ENCODE assay signal across 9 cellular contexts in the genomic region with DNA sequence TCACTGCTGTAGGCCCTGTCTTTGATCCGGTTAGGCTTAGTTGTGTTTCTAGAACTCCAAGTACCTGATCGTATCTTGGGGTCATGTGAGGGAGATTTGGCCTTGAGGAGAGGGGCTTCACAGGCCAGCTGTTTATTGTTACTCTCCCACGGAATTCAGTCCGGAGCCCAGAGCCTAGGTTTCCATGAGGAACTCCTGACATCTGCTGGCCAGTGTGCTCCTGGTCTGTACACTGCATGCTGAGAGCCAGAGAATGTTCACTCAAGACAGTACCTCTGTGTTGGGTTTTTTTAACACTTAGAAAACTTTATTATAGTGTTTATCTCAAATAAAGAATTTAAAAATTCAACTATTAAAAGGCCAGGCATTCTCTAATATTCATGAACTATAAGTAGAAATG.
DNase-seq lines count a peak whose midpoint lies in the region; ATAC-seq and TF ChIP-seq lines count a peak whose summit lies in the region.
"Had no signal": no experiment of that assay in that cellular context is flagged by ENCODE, and none has a peak within 500 bp of the region (broad histone marks: within the 10 kb centered on the region; RNA-seq: fewer than 3 reads in every experiment).

No MANE protein-coding gene starts in this region.

- intact Hi-C loops in A673 (cut with micrococcal nuclease; ENCODE audit: unreplicated experiment) = no loop called here
- intact Hi-C loops in left lung (cut with DNase I) = no loop called here

- BruUV-seq in A673 (replicated peaks; lab: Mats Ljungman, UMichigan) = no TSS peak

- H3K36me3 Mint-ChIP-seq in T-cell = no peaks in the 10 kb centered on the region
- H3K36me3 Mint-ChIP-seq in activated CD4-positive, alpha-beta memory T cell treated with anti-CD3 and anti-CD28 coated beads, Interleukin-2, amount 10 ng/mL, durations not matched to agents 7 days and 5 days (ENCODE audit: low read depth) = no peaks in the 10 kb centered on the region

- peak; percentile 18 for DNase-seq in A673 (ENCODE audit: low spot score)
- peak; percentile 56 for DNase-seq in LHCN-M2 (ENCODE audit: low read depth)
- DNase-seq in astrocyte of the spinal cord (ENCODE audit: low read depth, low spot score) = peak; percentile 60
- no peak for DNase-seq in left lung
- DNase-seq in T-cell = no peak
- no peak for DNase-seq in stimulated activated naive CD8-positive, alpha-beta T cell treated with anti-CD3 and anti-CD28 coated beads, Interleukin-15, amount 100 ng/mL, for 72 hours
- DNase-seq in activated CD4-positive, alpha-beta memory T cell treated with anti-CD3 and anti-CD28 coated beads, Interleukin-2, amount 10 ng/mL, durations not matched to agents 7 days and 5 days = no peak
- no peak for DNase-seq in NCI-H1694 treated with DMSO at 0.1 percent for 48 hours (lab: John Stamatoyannopoulos, UW)
- DNase-seq: activated T-cell treated with anti-CD3 and anti-CD28 coated beads, Interleukin-2, amount 50 U/mL, for 1 hour had no signal

- no peak overlapping the region for H3K4me3 Mint-ChIP-seq in T-cell
- no peak overlapping the region for H3K4me3 Mint-ChIP-seq in stimulated activated naive CD8-positive, alpha-beta T cell treated with anti-CD3 and anti-CD28 coated beads, Interleukin-15, amount 100 ng/mL, for 72 hours
- no peak overlapping the region for H3K4me3 Mint-ChIP-seq in activated CD4-positive, alpha-beta memory T cell treated with anti-CD3 and anti-CD28 coated beads, Interleukin-2, amount 10 ng/mL, durations not matched to agents 7 days and 5 days

- no peaks in the 10 kb centered on the region for H3K4me1 Mint-ChIP-seq in T-cell
- H3K4me1 Mint-ChIP-seq in stimulated activated naive CD8-positive, alpha-beta T cell treated with anti-CD3 and anti-CD28 coated beads, Interleukin-15, amount 100 ng/mL, for 72 hours = no peaks in the 10 kb centered on the region
- no peaks in the 10 kb centered on the region for H3K4me1 Mint-ChIP-seq in activated CD4-positive, alpha-beta memory T cell treated with anti-CD3 and anti-CD28 coated beads, Interleukin-2, amount 10 ng/mL, durations not matched to agents 7 days and 5 days

- POLR2A ChIA-PET in A673 (lab: Charles Lee; ENCODE audit: low non-redundant PET) (no interaction called here), T-cell (lab: Charles Lee) (no interaction called here)
- POLR2A ChIA-PET in activated CD4-positive, alpha-beta memory T cell treated with anti-CD3 and anti-CD28 coated beads, Interleukin-2, amount 10 ng/mL, durations not matched to agents 7 days and 5 days (lab: Charles Lee) = no interaction called here

- H3K9me3 ChIP-seq in A673 (ENCODE audit: low read depth, low read length, poor library complexity, severe bottlenecking) = no peaks in the 10 kb centered on the region
- no peaks in the 10 kb centered on the region for H3K9me3 ChIP-seq in left lung

- H3K36me3 ChIP-seq in A673 (ENCODE audit: insufficient read depth, low read length, poor library complexity, severe bottlenecking) (no peaks in the 10 kb centered on the region), left lung (no peaks in the 10 kb centered on the region)

- H3K9me3 Mint-ChIP-seq in T-cell = peaks cover 0 to 12% (median 8%) of the 10 kb centered on the region in 3 donors
- peaks cover 0 to 6% of the 10 kb centered on the region in 2 donors for H3K9me3 Mint-ChIP-seq in stimulated activated naive CD8-positive, alpha-beta T cell treated with anti-CD3 and anti-CD28 coated beads, Interleukin-15, amount 100 ng/mL, for 72 hours
- H3K9me3 Mint-ChIP-seq in activated CD4-positive, alpha-beta memory T cell treated with anti-CD3 and anti-CD28 coated beads, Interleukin-2, amount 10 ng/mL, durations not matched to agents 7 days and 5 days = peaks cover 2% of the 10 kb centered on the region

- ATAC-seq in left lung = peak; percentile 59
- no peak for ATAC-seq in T-cell (replicated peaks in 1 of 4)
- no peak for ATAC-seq in stimulated activated naive CD8-positive, alpha-beta T cell treated with anti-CD3 and anti-CD28 coated beads, Interleukin-15, amount 100 ng/mL, for 72 hours

- H3K4me1 ChIP-seq in A673 (ENCODE audit: insufficient read depth, low read length, poor library complexity, severe bottlenecking) (no peaks in the 10 kb centered on the region), left lung (no peaks in the 10 kb centered on the region)

- no peaks in the 10 kb centered on the region for H3K27me3 Mint-ChIP-seq in T-cell
- H3K27me3 Mint-ChIP-seq in stimulated activated naive CD8-positive, alpha-beta T cell treated with anti-CD3 and anti-CD28 coated beads, Interleukin-15, amount 100 ng/mL, for 72 hours = no peaks in the 10 kb centered on the region
- H3K27me3 Mint-ChIP-seq in activated CD4-positive, alpha-beta memory T cell treated with anti-CD3 and anti-CD28 coated beads, Interleukin-2, amount 10 ng/mL, durations not matched to agents 7 days and 5 days = no peaks in the 10 kb centered on the region

- peak; percentile 51 for TF ChIP-seq CTCF in A673 (conservative IDR thresholded peaks at IDR 0.05; ENCODE audit: low read depth, low read length)
- peak; percentile 82 for TF ChIP-seq CTCF in astrocyte of the spinal cord (IDR thresholded peaks at IDR 0.05; ENCODE audit: low read depth, low read length)
- peak in 1 of 2 donors; percentile 17 for TF ChIP-seq CTCF in left lung (IDR thresholded peaks at IDR 0.05)

- CTCF ChIA-PET in A673 (lab: Charles Lee) = no interaction called here
- CTCF ChIA-PET in T-cell (lab: Charles Lee) = no interaction called here
- CTCF ChIA-PET in activated CD4-positive, alpha-beta memory T cell treated with anti-CD3 and anti-CD28 coated beads, Interleukin-2, amount 10 ng/mL, durations not matched to agents 7 days and 5 days (lab: Charles Lee) = no interaction called here

- in situ Hi-C loops in astrocyte of the spinal cord (cut with HindIII; ENCODE audit: low sequenced_read_pairs) = no loop called here

- H3K27ac Mint-ChIP-seq in T-cell = no peak overlapping the region
- no peak overlapping the region for H3K27ac Mint-ChIP-seq in stimulated activated naive CD8-positive, alpha-beta T cell treated with anti-CD3 and anti-CD28 coated beads, Interleukin-15, amount 100 ng/mL, for 72 hours
- H3K27ac Mint-ChIP-seq in activated CD4-positive, alpha-beta memory T cell treated with anti-CD3 and anti-CD28 coated beads, Interleukin-2, amount 10 ng/mL, durations not matched to agents 7 days and 5 days = no peak overlapping the region

- H3K4me3 ChIP-seq in A673 (ENCODE audit: low read depth, low read length, poor library complexity, severe bottlenecking) (no peak overlapping the region), astrocyte of the spinal cord (ENCODE audit: low read depth, low read length) (no peak overlapping the region), left lung (no peak overlapping the region)

- no peak overlapping the region for H3K27ac ChIP-seq in A673 (ENCODE audit: low read depth, low read length, poor library complexity, severe bottlenecking)
- H3K27ac ChIP-seq in left lung = no peak overlapping the region

- H3K27me3 ChIP-seq in A673 (replicated peaks; ENCODE audit: insufficient read depth, low read depth, low read length, poor library complexity) = no peaks in the 10 kb centered on the region
- no peaks in the 10 kb centered on the region for H3K27me3 ChIP-seq in left lung

Comparison
In these comparisons a context has a peak if more than half of its experiments do, and no peak if none do; other contexts are left out.
1. DNase-seq: peak in A673 (single experiment), LHCN-M2 (single experiment) and astrocyte of the spinal cord (single experiment); none in left lung (0 of 2), T-cell (0 of 34), stimulated activated naive CD8-positive, alpha-beta T cell treated with anti-CD3 and anti-CD28 coated beads, Interleukin-15, amount 100 ng/mL, for 72 hours (0 of 2), activated CD4-positive, alpha-beta memory T cell treated with anti-CD3 and anti-CD28 coated beads, Interleukin-2, amount 10 ng/mL, durations not matched to agents 7 days and 5 days (single experiment) and NCI-H1694 treated with DMSO at 0.1 percent for 48 hours (single experiment).